In genomic region chr3:172678068-172678467, GRCh38 we compare ENCODE assay signal across 13 cellular contexts. TPM values are rescaled to one million over a fixed set of nuclear protein-coding genes. Genes with fewer than 3 reads are reported as not detected.
DNase-seq lines count a peak whose midpoint lies in the region; ATAC-seq, FAIRE-seq and TF ChIP-seq lines count a peak whose summit lies in the region.
"Had no signal": no experiment of that assay in that cellular context is flagged by ENCODE, and none has a peak within 500 bp of the region (broad histone marks: within the 10 kb centered on the region; RNA-seq: fewer than 3 reads in every experiment).

No MANE protein-coding gene starts in this region.

- intact Hi-C loops in PC-3 (cut with micrococcal nuclease) = no loop called here
- intact Hi-C loops in activated T-helper 2 cell treated with anti-CD3 and anti-CD28 coated beads, Interferon-gamma antibody, Interleukin-2, Interleukin-4, amounts not matched to agents 10 μg/mL and 5 μg/mL and 100 μg/mL, durations not matched to agents 14 hours and 24 hours and 36 hours (cut with micrococcal nuclease) = no loop called here

- H3K36me3 ChIP-seq in PC-3 (ENCODE audit: low read depth, low read length) = peaks cover 16% of the 10 kb centered on the region
- H3K36me3 ChIP-seq: adrenal gland, BLaER1 had no signal

- CTCF ChIA-PET in PC-3 (lab: Charles Lee) = interaction anchor here (1.0 to 1.1 kb wide), 2 partner anchors 33 to 54 kb away, joined by 4 to 6 read pairs; partner anchors contain the start of gene NCEH1

- H4K20me1 ChIP-seq in PC-3 (ENCODE audit: low read length) = 0 out of 2 replicates have a peak, but pooled peaks cover 4% of the 10 kb centered on the region
- H4K20me1 ChIP-seq: BLaER1 had no signal

- H3K9me3 ChIP-seq in PC-3 (ENCODE audit: low read length) = no peaks in the 10 kb centered on the region
- H3K9me3 ChIP-seq: adrenal gland had no signal

- H3K79me2 ChIP-seq in PC-3 (ENCODE audit: low read length) = peaks cover 85% of the 10 kb centered on the region

- no peaks in the 10 kb centered on the region for H3F3A ChIP-seq in PC-3 (ENCODE audit: low read length, unreplicated experiment)

- no peaks in the 10 kb centered on the region for H3K27me3 Mint-ChIP-seq in nephron progenitor cell (ENCODE audit: low read depth, poor library complexity)
- no peaks in the 10 kb centered on the region for H3K27me3 Mint-ChIP-seq in activated T-helper 2 cell treated with anti-CD3 and anti-CD28 coated beads, Interferon-gamma antibody, Interleukin-2, Interleukin-4, amounts not matched to agents 10 μg/mL and 5 μg/mL and 100 μg/mL, durations not matched to agents 14 hours and 24 hours and 36 hours (ENCODE audit: low read depth)
- H3K27me3 Mint-ChIP-seq: naive B cell had no signal

- H3K4me3 ChIP-seq in AG10803 (ENCODE audit: low read length) (no peak overlapping the region), PC-3 (ENCODE audit: low read length) (no peak overlapping the region)
- H3K4me3 ChIP-seq: adrenal gland, BLaER1 had no signal

- peak; percentile 41 for ATAC-seq in PC-3
- ATAC-seq in HG03095 (IDR thresholded peaks at IDR 0.05; ENCODE audit: unreplicated experiment) = no peak

- no peak overlapping the region for H3K9ac ChIP-seq in PC-3 (ENCODE audit: low read length)
- H3K9ac ChIP-seq: BLaER1 had no signal

- no peak overlapping the region for H3K27ac ChIP-seq in PC-3 (ENCODE audit: low read length)
- H3K27ac ChIP-seq in epithelial cell of prostate = peak overlapping the region; percentile 70
- H3K27ac ChIP-seq: BLaER1 had no signal

- H3K4me2 ChIP-seq in PC-3 (ENCODE audit: low read length) = no peak overlapping the region
- H3K4me2 ChIP-seq: BLaER1 had no signal

- FAIRE-seq in frontal cortex (lab: Jason Lieb, UNC) = no peak

- H3K9me2 ChIP-seq in PC-3 (replicated peaks; ENCODE audit: low read length) = no peaks in the 10 kb centered on the region

- TF ChIP-seq CTCF in AG10803 (conservative IDR thresholded peaks at IDR 0.05; ENCODE audit: low read length) (no peak), PC-3 (conservative IDR thresholded peaks at IDR 0.05; ENCODE audit: low read depth, low read length) (no peak), nephron progenitor cell (IDR thresholded peaks at IDR 0.05) (no peak)

- POLR2A ChIA-PET in PC-3 (lab: Charles Lee; ENCODE audit: unreplicated experiment) = interaction anchor here (0.5 kb wide), 1 partner anchor 72 kb away, joined by 10 read pairs; no protein-coding TSS in a partner anchor

- no peak overlapping the region for H3K4me3 Mint-ChIP-seq in nephron progenitor cell
- no peak overlapping the region for H3K4me3 Mint-ChIP-seq in activated T-helper 2 cell treated with anti-CD3 and anti-CD28 coated beads, Interferon-gamma antibody, Interleukin-2, Interleukin-4, amounts not matched to agents 10 μg/mL and 5 μg/mL and 100 μg/mL, durations not matched to agents 14 hours and 24 hours and 36 hours (ENCODE audit: low read depth)
- H3K4me3 Mint-ChIP-seq: naive B cell had no signal

- peaks cover 31% of the 10 kb centered on the region for H3K4me1 ChIP-seq in PC-3 (ENCODE audit: insufficient read depth, low read length)

- peak overlapping the region; percentile 69 for H3K27ac Mint-ChIP-seq in nephron progenitor cell
- H3K27ac Mint-ChIP-seq in activated T-helper 2 cell treated with anti-CD3 and anti-CD28 coated beads, Interferon-gamma antibody, Interleukin-2, Interleukin-4, amounts not matched to agents 10 μg/mL and 5 μg/mL and 100 μg/mL, durations not matched to agents 14 hours and 24 hours and 36 hours = no peak overlapping the region
- H3K27ac Mint-ChIP-seq: naive B cell had no signal

- no peak overlapping the region for H2AFZ ChIP-seq in PC-3 (ENCODE audit: low read length)

- DNase-seq in AG10803 (ENCODE audit: low read depth) = peak; percentile 24
- peak; percentile 37 for DNase-seq in PC-3
- no peak for DNase-seq in epithelial cell of prostate (ENCODE audit: low read depth, low spot score)
- no peak for DNase-seq in nephron progenitor cell
- no peak for DNase-seq in frontal cortex (ENCODE audit: low spot score in 2 of 2)
- no peak for DNase-seq in activated T-helper 2 cell treated with anti-CD3 and anti-CD28 coated beads, Interferon-gamma antibody, Interleukin-2, Interleukin-4, amounts not matched to agents 10 μg/mL and 5 μg/mL and 100 μg/mL, durations not matched to agents 14 hours and 24 hours and 36 hours (ENCODE audit: low spot score)
- no peak for DNase-seq in LoVo (ENCODE audit: low spot score)
- DNase-seq: activated CD4-positive, CD25-positive, alpha-beta regulatory T cell; adrenal gland; naive B cell; NCI-H1105 treated with DMSO at 0.1 percent for 48 hours had no signal

- peaks cover 29% of the 10 kb centered on the region for H3K4me1 Mint-ChIP-seq in nephron progenitor cell
- H3K4me1 Mint-ChIP-seq in activated T-helper 2 cell treated with anti-CD3 and anti-CD28 coated beads, Interferon-gamma antibody, Interleukin-2, Interleukin-4, amounts not matched to agents 10 μg/mL and 5 μg/mL and 100 μg/mL, durations not matched to agents 14 hours and 24 hours and 36 hours (ENCODE audit: low read depth) = peaks cover 14% of the 10 kb centered on the region

- H3K27me3 ChIP-seq in PC-3 (ENCODE audit: low read length) = no peaks in the 10 kb centered on the region
- H3K27me3 ChIP-seq: adrenal gland, BLaER1 had no signal

- no TSS peak for BruUV-seq in PC-3 (replicated peaks; lab: Mats Ljungman, UMichigan)

- no peaks in the 10 kb centered on the region for H3K36me3 Mint-ChIP-seq in nephron progenitor cell (ENCODE audit: low read depth)
- no peaks in the 10 kb centered on the region for H3K36me3 Mint-ChIP-seq in activated T-helper 2 cell treated with anti-CD3 and anti-CD28 coated beads, Interferon-gamma antibody, Interleukin-2, Interleukin-4, amounts not matched to agents 10 μg/mL and 5 μg/mL and 100 μg/mL, durations not matched to agents 14 hours and 24 hours and 36 hours (ENCODE audit: low read depth)

- H3K9me3 Mint-ChIP-seq in nephron progenitor cell = no peaks in the 10 kb centered on the region
- no peaks in the 10 kb centered on the region for H3K9me3 Mint-ChIP-seq in activated T-helper 2 cell treated with anti-CD3 and anti-CD28 coated beads, Interferon-gamma antibody, Interleukin-2, Interleukin-4, amounts not matched to agents 10 μg/mL and 5 μg/mL and 100 μg/mL, durations not matched to agents 14 hours and 24 hours and 36 hours

RNA-seq across cellular contexts. Expression of gene NCEH1, which starts 32.8 kb away (rescaled TPM):
- total RNA-seq in PC-3 (2014; rRNA removed) (28.2 and 33.9 TPM in 2 replicates), frontal cortex (4.9 TPM)
- total RNA-seq in activated T-helper 2 cell treated with anti-CD3 and anti-CD28 coated beads, Interferon-gamma antibody, Interleukin-2, Interleukin-4, amounts not matched to agents 10 μg/mL and 5 μg/mL and 100 μg/mL, durations not matched to agents 14 hours and 24 hours and 36 hours = 9.6 and 10.0 TPM in 2 replicates

Comparison
In these comparisons a context has a peak if more than half of its experiments do, and no peak if none do; other contexts are left out.
1. DNase-seq: peak in AG10803 (single experiment) and PC-3 (single experiment); none in epithelial cell of prostate (single experiment), nephron progenitor cell (single experiment), frontal cortex (0 of 2), activated T-helper 2 cell treated with anti-CD3 and anti-CD28 coated beads, Interferon-gamma antibody, Interleukin-2, Interleukin-4, amounts not matched to agents 10 μg/mL and 5 μg/mL and 100 μg/mL, durations not matched to agents 14 hours and 24 hours and 36 hours (single experiment) and LoVo (single experiment).